In the genomic region with DNA sequence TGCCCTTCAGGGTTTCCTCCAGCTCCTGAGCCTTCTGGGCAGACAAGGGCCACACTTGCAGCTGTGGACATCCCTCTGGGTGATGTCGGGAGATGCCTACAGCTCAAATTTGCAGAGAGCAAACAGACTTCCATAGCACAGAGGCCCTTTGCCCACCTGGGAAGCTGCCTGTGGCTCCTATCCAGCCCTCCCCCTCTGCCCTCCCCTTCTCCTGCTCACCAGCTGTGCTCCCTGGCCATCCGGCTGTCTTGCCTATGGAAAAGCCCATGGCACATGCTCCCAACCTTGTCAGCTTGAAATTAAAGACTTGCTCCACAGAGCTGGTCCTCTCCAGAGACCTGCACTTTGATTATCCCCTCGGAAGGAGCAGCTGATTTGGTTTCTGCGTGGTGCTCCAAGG, we compare ENCODE assay signal across 25 cellular contexts.
"Had no signal": no experiment of that assay in that cellular context is flagged by ENCODE, and none has a peak within 500 bp of the region (broad histone marks: within the 10 kb centered on the region; RNA-seq: fewer than 3 reads in every experiment).

No MANE protein-coding gene starts in this region.

- H3K4me1 ChIP-seq: body of pancreas, breast epithelium, SJCRH30 had no signal

- H3K4me3 ChIP-seq: body of pancreas, breast epithelium, MG63, SJCRH30, SK-N-MC had no signal

- H3K9me3 ChIP-seq: body of pancreas, SJCRH30 had no signal

- DNase-seq: activated CD4-positive, alpha-beta T cell treated with anti-CD3 and anti-CD28 coated beads, Interleukin-2, amount 10 ng/mL, durations not matched to agents 24 days and 14 days; activated CD4-positive, alpha-beta T cell treated with anti-CD3 and anti-CD28 coated beads, Interleukin-2, amount 50 U/mL, for 4 hours; activated CD8-positive, alpha-beta T cell treated with anti-CD3 and anti-CD28 coated beads for 36 hours; activated effector memory CD4-positive, alpha-beta T cell treated with anti-CD3 and anti-CD28 coated beads, Interleukin-2, amount 50 U/mL, for 16 hours; activated naive CD4-positive, alpha-beta T cell; activated naive CD4-positive, alpha-beta T cell treated with anti-CD3 and anti-CD28 coated beads, Interleukin-2, amount 50 U/mL, for 16 hours; activated naive CD8-positive, alpha-beta T cell treated with anti-CD3 and anti-CD28 coated beads for 36 hours; activated T-cell treated with anti-CD3 and anti-CD28 coated beads, Interleukin-2, amount 50 U/mL, for 1 hour; activated T-cell treated with anti-CD3 and anti-CD28 coated beads, Interleukin-2, amount 50 U/mL, for 72 hours; body of pancreas; Kasumi-1; KG1; MG63; NCI-H1048; NCI-H1694; NCI-H1930; NCI-H2081 treated with DMSO at 0.1 percent for 48 hours; NCI-H510A; SHP77; SJCRH30; T1000 had no signal

- H3K36me3 ChIP-seq: breast epithelium, MG63, SJCRH30 had no signal

- ATAC-seq: activated CD8-positive, alpha-beta T cell treated with anti-CD3 and anti-CD28 coated beads for 36 hours; activated T-cell treated with anti-CD3 and anti-CD28 coated beads, Interleukin-2, amount 50 U/mL, for 72 hours; activated T-helper 17 cell treated with anti-CD3 and anti-CD28 coated beads, Interleukin-2, amount 50 U/mL, for 72 hours; body of pancreas; Panc1 had no signal

- H3K27me3 ChIP-seq: body of pancreas, MG63, SJCRH30 had no signal

- H3K27ac ChIP-seq: body of pancreas, breast epithelium, SJCRH30, SK-N-MC had no signal
